ENCODE assay signal across 1 cellular context in the genomic region with DNA sequence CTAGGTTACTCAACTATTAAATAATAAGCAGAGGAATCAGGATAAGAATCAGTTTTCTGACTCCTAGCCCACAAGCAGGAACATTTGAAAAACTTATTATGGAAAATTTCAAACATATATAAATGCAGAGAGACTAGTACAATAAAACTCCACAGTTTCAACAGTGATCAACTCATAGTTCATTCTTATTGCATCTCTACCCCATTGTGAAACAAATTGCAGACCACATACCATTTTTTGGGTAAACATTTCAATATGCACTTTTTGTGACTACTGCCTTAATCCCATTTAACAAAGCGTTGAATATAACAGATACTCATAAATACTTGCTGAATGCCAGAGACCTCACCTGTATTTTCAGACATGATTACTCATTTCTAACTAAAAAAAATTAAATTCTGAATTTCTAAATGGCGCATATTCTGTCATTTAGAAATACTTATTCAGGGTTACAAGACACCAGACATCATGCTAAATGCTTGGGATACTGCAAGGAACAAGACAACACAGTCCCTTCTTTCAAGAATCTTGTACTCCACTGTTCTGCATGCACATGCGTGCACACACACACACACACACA.
TF ChIP-seq lines count a peak whose summit lies in the region.

No MANE protein-coding gene starts in this region.

TF ChIP-seq in IMR-90, 13 proteins besides CTCF, POLR2A, EP300 and RAD21:
- TF ChIP-seq MAFK (IDR thresholded peaks at IDR 0.05; ENCODE audit: low read depth, low read length) (no peak), RCOR1 (IDR thresholded peaks at IDR 0.05; ENCODE audit: insufficient replicate concordance, low read length) (no peak), SMC3 (IDR thresholded peaks at IDR 0.05; ENCODE audit: low read depth, low read length) (no peak), FOS (IDR thresholded peaks at IDR 0.05; ENCODE audit: low read depth, low read length) (no peak), MXI1 (IDR thresholded peaks at IDR 0.05; ENCODE audit: borderline replicate concordance, low read depth, low read length) (no peak), RFX5 (IDR thresholded peaks at IDR 0.05; ENCODE audit: low read depth, low read length) (no peak), CEBPB (IDR thresholded peaks at IDR 0.05; ENCODE audit: low read depth, low read length) (0 out of 2 replicates have a peak, but pooled peaks have one; percentile 29)
- TF ChIP-seq, protein P1, sequence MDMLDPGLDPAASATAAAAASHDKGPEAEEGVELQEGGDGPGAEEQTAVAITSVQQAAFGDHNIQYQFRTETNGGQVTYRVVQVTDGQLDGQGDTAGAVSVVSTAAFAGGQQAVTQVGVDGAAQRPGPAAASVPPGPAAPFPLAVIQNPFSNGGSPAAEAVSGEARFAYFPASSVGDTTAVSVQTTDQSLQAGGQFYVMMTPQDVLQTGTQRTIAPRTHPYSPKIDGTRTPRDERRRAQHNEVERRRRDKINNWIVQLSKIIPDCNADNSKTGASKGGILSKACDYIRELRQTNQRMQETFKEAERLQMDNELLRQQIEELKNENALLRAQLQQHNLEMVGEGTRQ (IDR thresholded peaks at IDR 0.05; ENCODE audit: low read depth, low read length), result no peak
